Comparison of ENCODE assay signal across 12 cellular contexts in genomic region chr12:108566452-108566851, GRCh38. TPM values are rescaled to one million over a fixed set of nuclear protein-coding genes. Genes with fewer than 3 reads are reported as not detected.
DNase-seq lines count a peak whose midpoint lies in the region; ATAC-seq, FAIRE-seq and TF ChIP-seq lines count a peak whose summit lies in the region.
"Had no signal": no experiment of that assay in that cellular context is flagged by ENCODE, and none has a peak within 500 bp of the region (broad histone marks: within the 10 kb centered on the region; RNA-seq: fewer than 3 reads in every experiment).

No MANE protein-coding gene starts in this region.

- no peak for TF ChIP-seq CTCF in KMS-11 (conservative IDR thresholded peaks at IDR 0.05; ENCODE audit: low read depth, low read length)
- TF ChIP-seq CTCF in K562 (IDR thresholded peaks at IDR 0.05 in 2 of 3, conservative IDR thresholded peaks at IDR 0.05 in 1 of 3; ENCODE audit: insufficient read depth in 2 of 3, low read depth in 1 of 3, low read length in 3 of 3): no peak
- TF ChIP-seq CTCF in nephron progenitor cell (IDR thresholded peaks at IDR 0.05): no peak

- peaks cover 0 to 27% (median 0%) of the 10 kb centered on the region in 11 experiments; a peak in 4 of 22 replicates for H4K20me1 ChIP-seq in BLaER1 treated with 17β-estradiol and CSF1 and Interleukin-3, amounts not matched to agents 10 nM and 100 nM
- no peaks in the 10 kb centered on the region for H4K20me1 ChIP-seq in KMS-11 (ENCODE audit: insufficient read depth)
- H4K20me1 ChIP-seq in K562 (replicated peaks; ENCODE audit: control insufficient read depth, insufficient read depth, low read length): no peaks in the 10 kb centered on the region

- H3K9me1 ChIP-seq in K562 (ENCODE audit: control insufficient read depth, insufficient read depth, low read length): no peaks in the 10 kb centered on the region

- no peak overlapping the region for H3K4me3 ChIP-seq in BLaER1 treated with 17β-estradiol and CSF1 and Interleukin-3, amounts not matched to agents 10 nM and 100 nM
- no peak overlapping the region for H3K4me3 ChIP-seq in KMS-11 (IDR thresholded peaks at IDR 0.05; ENCODE audit: insufficient read depth, low read depth, low read length)
- no peak overlapping the region for H3K4me3 ChIP-seq in K562
- H3K4me3 ChIP-seq: testis had no signal

- peaks cover 70 to 92% (median 87%) of the 10 kb centered on the region in 10 experiments for H3K4me1 ChIP-seq in BLaER1 treated with 17β-estradiol and CSF1 and Interleukin-3, amounts not matched to agents 10 nM and 100 nM
- H3K4me1 ChIP-seq in KMS-11 (ENCODE audit: low read depth, poor library complexity, severe bottlenecking) (peaks cover 76% of the 10 kb centered on the region), K562 (replicated peaks in 1 of 2; ENCODE audit: control insufficient read depth in 2 of 2, insufficient read depth in 2 of 2, low read length in 2 of 2) (peaks cover 5 to 17% of the 10 kb centered on the region in 2 experiments)

- CTCF ChIA-PET in K562 (lab: Yijun Ruan, JAX; ENCODE audit: low intra/inter-chr PET ratio): no interaction called here

- intact Hi-C loops in K562 (cut with micrococcal nuclease): no loop called here

- no peaks in the 10 kb centered on the region for H3K27me3 Mint-ChIP-seq in naive B cell
- peaks cover 3% of the 10 kb centered on the region for H3K27me3 Mint-ChIP-seq in nephron progenitor cell (ENCODE audit: low read depth, poor library complexity)

- BruUV-seq in K562 (replicated peaks; lab: Mats Ljungman, UMichigan): no TSS peak

- H3K9me3 ChIP-seq in BLaER1 treated with 17β-estradiol and CSF1 and Interleukin-3, amounts not matched to agents 10 nM and 100 nM (replicated peaks in 1 of 11): no peaks in the 10 kb centered on the region
- no peaks in the 10 kb centered on the region for H3K9me3 ChIP-seq in K562 (replicated peaks; ENCODE audit: control insufficient read depth, insufficient read depth, low read depth, low read length)
- H3K9me3 ChIP-seq: testis had no signal

- peak overlapping the region; percentile 44 to 97 (median 70) for H3K27ac Mint-ChIP-seq in naive B cell
- no peak overlapping the region for H3K27ac Mint-ChIP-seq in nephron progenitor cell

- H3K9me3 Mint-ChIP-seq in naive B cell (no peaks in the 10 kb centered on the region), nephron progenitor cell (no peaks in the 10 kb centered on the region)
- H3K9me3 Mint-ChIP-seq: nephron had no signal

- TF ChIP-seq POLR2A in K562 (conservative IDR thresholded peaks at IDR 0.05): no peak

- WGBS in K562 (ENCODE audit: insufficient coverage, low coverage, missing lambda C conversion rate): 90% methylated on average over 4 of the region's 4 CpGs

- no peak for TF ChIP-seq EP300 in K562 (IDR thresholded peaks at IDR 0.05; ENCODE audit: low read length)

- peaks cover 39 to 60% (median 52%) of the 10 kb centered on the region in 11 experiments; a peak in 21 of 22 replicates for H3K36me3 ChIP-seq in BLaER1 treated with 17β-estradiol and CSF1 and Interleukin-3, amounts not matched to agents 10 nM and 100 nM
- H3K36me3 ChIP-seq in KMS-11 (ENCODE audit: insufficient read depth) (no peaks in the 10 kb centered on the region), K562 (ENCODE audit: control insufficient read depth, insufficient read depth, low read length) (peaks cover 52% of the 10 kb centered on the region)

- H3K4me1 Mint-ChIP-seq in naive B cell (peaks cover 28 to 71% (median 42%) of the 10 kb centered on the region in 3 donors), nephron progenitor cell (peaks cover 10% of the 10 kb centered on the region)

- no peak for TF ChIP-seq RAD21 in K562 (CRISPR knock-in tag; conservative IDR thresholded peaks at IDR 0.05 in 1 of 2, IDR thresholded peaks at IDR 0.05 in 1 of 2)

- H3K79me2 ChIP-seq in KMS-11 (ENCODE audit: insufficient read depth, low read depth) (peaks cover 19% of the 10 kb centered on the region; the same call in 1 of the 2 replicates), K562 (ENCODE audit: control insufficient read depth, insufficient read depth, low read length) (peaks cover 25% of the 10 kb centered on the region)

- H3K4me2 ChIP-seq in BLaER1 treated with 17β-estradiol and CSF1 and Interleukin-3, amounts not matched to agents 10 nM and 100 nM: peak overlapping the region; percentile 76 to 99 (median 98)
- H3K4me2 ChIP-seq in KMS-11 (peak overlapping the region; percentile 99), K562 (ENCODE audit: insufficient read depth, low read length) (no peak overlapping the region)

- no peak overlapping the region for H2AFZ ChIP-seq in KMS-11 (ENCODE audit: low read depth)
- no peak overlapping the region for H2AFZ ChIP-seq in K562 (ENCODE audit: low read depth, low read length)

- POLR2A ChIA-PET in K562 (lab: Yijun Ruan, JAX): interaction anchor here (0.9 to 1.1 kb wide), 2 partner anchors 10 to 62 kb away, joined by 3 to 5 read pairs; no protein-coding TSS in a partner anchor

- ATAC-seq in K562 (no peak), naive B cell (ENCODE audit: low read depth in 2 of 2) (no peak)

- FAIRE-seq in K562 (lab: Jason Lieb, UNC): no peak
- FAIRE-seq: D721Med had no signal

- H3K9ac ChIP-seq in BLaER1 treated with 17β-estradiol and CSF1 and Interleukin-3, amounts not matched to agents 10 nM and 100 nM: peak overlapping the region; percentile 12 to 59 (median 54); a peak in 20 of 22 replicates
- H3K9ac ChIP-seq in KMS-11 (peak overlapping the region; percentile 51; the same call in 1 of the 2 replicates), K562 (ENCODE audit: insufficient read depth in 1 of 2, low read depth in 2 of 2, low read length in 2 of 2) (no peak overlapping the region)

- DNase-seq in K562 (ENCODE audit: extremely low read depth in 1 of 4, low spot score in 3 of 4) (no peak), naive B cell (no peak), nephron progenitor cell (no peak), superior temporal gyrus (ENCODE audit: extremely low spot score) (no peak), NCI-H446 (lab: John Stamatoyannopoulos, UW) (no peak), NCI-H345 treated with DMSO at 0.1 percent for 48 hours (lab: John Stamatoyannopoulos, UW; ENCODE audit: unreplicated experiment) (no peak)
- DNase-seq: NCI-H2227 treated with DMSO at 0.1 percent for 48 hours had no signal

- no peak overlapping the region for H3K4me3 Mint-ChIP-seq in naive B cell
- no peak overlapping the region for H3K4me3 Mint-ChIP-seq in nephron progenitor cell

- peak overlapping the region; percentile 23 to 75 (median 63); a peak in 21 of 22 replicates for H3K27ac ChIP-seq in BLaER1 treated with 17β-estradiol and CSF1 and Interleukin-3, amounts not matched to agents 10 nM and 100 nM
- H3K27ac ChIP-seq in KMS-11 (peak overlapping the region; percentile 94), K562 (ENCODE audit: extremely low read depth, low read depth, low read length) (no peak overlapping the region)
- H3K27ac ChIP-seq: testis had no signal

- in situ Hi-C loops in K562 (cut with MboI): loop anchor here (5.0 kb wide), 1 partner anchor 51 kb away; no protein-coding TSS in a partner anchor

- no peaks in the 10 kb centered on the region for H3K27me3 ChIP-seq in BLaER1 treated with 17β-estradiol and CSF1 and Interleukin-3, amounts not matched to agents 10 nM and 100 nM
- H3K27me3 ChIP-seq in KMS-11 (ENCODE audit: insufficient read depth, low read depth) (no peaks in the 10 kb centered on the region), K562 (ENCODE audit: control insufficient read depth in 2 of 2, insufficient read depth in 2 of 2, low read length in 2 of 2) (no peaks in the 10 kb centered on the region)
- H3K27me3 ChIP-seq: testis had no signal

- H3K36me3 Mint-ChIP-seq in naive B cell: peaks cover 9 to 25% of the 10 kb centered on the region in 2 donors
- H3K36me3 Mint-ChIP-seq in nephron progenitor cell (ENCODE audit: low read depth): peaks cover 33% of the 10 kb centered on the region

RNA-seq across cellular contexts. Expression of gene ISCU, which starts 4.1 kb away (rescaled TPM):
- total RNA-seq in K562 (2011; cell fraction: chromatin; rRNA removed; ENCODE audit: low replicate concordance): 50.8 and 64.7 TPM in 2 replicates
- 37.6 and 42.7 TPM in 2 replicates for total RNA-seq in K562 (2011; cell fraction: nucleolus; rRNA removed)
- total RNA-seq in K562 (2011; cell fraction: nucleoplasm; rRNA removed): 58.2 and 69.2 TPM in 2 replicates
- 92.5 and 136 TPM in 2 replicates for total RNA-seq in K562 (2014; rRNA removed)
- 74.2 and 77.5 TPM in 2 replicates for total RNA-seq in K562 (2014; rRNA removed; fragmentation: Illumina TruSeq; extraction: Trizol)
- total RNA-seq in K562 (2015; rRNA removed; fragmentation: Illumina TruSeq; extraction: Trizol): 75.6 and 77.3 TPM in 2 replicates
- 67.8 and 68.7 TPM in 2 replicates for total RNA-seq in K562 (2021)
- polyA plus RNA-seq in K562 (2011; rRNA removed): 80.9 and 89.6 TPM in 2 replicates
- polyA plus RNA-seq in K562 (2011; cell fraction: cytosol; rRNA removed): 36.5 and 59.5 TPM in 2 replicates
- polyA plus RNA-seq in K562 (2011; cell fraction: nucleus; rRNA removed): 120 and 177 TPM in 2 replicates
- polyA plus RNA-seq in K562 (2012): 76.7 and 87.8 TPM in 2 replicates
- 69.4 and 77.7 TPM in 2 replicates for polyA plus RNA-seq in K562 (2014; fragmentation: Illumina TruSeq; extraction: Trizol)
- polyA plus RNA-seq in K562 (2014; fragmentation: Nextera tagmentation; extraction: Ambion mirVana): 10 to 100 TPM; 15.9 to 19.8 TPM
- 84.7 and 86.8 TPM in 2 replicates for polyA plus RNA-seq in K562 (2014; rRNA removed)
- 65.3 and 73.2 TPM in 2 replicates for polyA minus RNA-seq in K562 (2011; rRNA and poly(A)+ RNA removed)
- polyA minus RNA-seq in K562 (2011; cell fraction: cytosol; rRNA and poly(A)+ RNA removed): 16.6 and 26.3 TPM in 2 replicates
- polyA minus RNA-seq in K562 (2011; cell fraction: nucleus; rRNA and poly(A)+ RNA removed): 25.0 and 57.6 TPM in 2 replicates
- polyA plus RNA-seq in naive B cell (ENCODE audit: low read depth in 6 of 6): 100 to 1,000 TPM; 316 to 418 (median 365) TPM

RNA-seq across cellular contexts. Expression of gene SART3, which starts 5.5 kb away (rescaled TPM):
- total RNA-seq in K562 (2011; cell fraction: chromatin; rRNA removed; ENCODE audit: low replicate concordance): 295 and 336 TPM in 2 replicates
- 193 and 203 TPM in 2 replicates for total RNA-seq in K562 (2011; cell fraction: nucleolus; rRNA removed)
- 258 and 314 TPM in 2 replicates for total RNA-seq in K562 (2011; cell fraction: nucleoplasm; rRNA removed)
- total RNA-seq in K562 (2014; rRNA removed): 167 and 396 TPM in 2 replicates
- 64.7 and 66.7 TPM in 2 replicates for total RNA-seq in K562 (2014; rRNA removed; fragmentation: Illumina TruSeq; extraction: Trizol)
- total RNA-seq in K562 (2015; rRNA removed; fragmentation: Illumina TruSeq; extraction: Trizol): 103 and 104 TPM in 2 replicates
- 63.2 and 72.6 TPM in 2 replicates for total RNA-seq in K562 (2021)
- polyA plus RNA-seq in K562 (2011; rRNA removed): 32.1 and 33.7 TPM in 2 replicates
- 11.9 and 18.3 TPM in 2 replicates for polyA plus RNA-seq in K562 (2011; cell fraction: cytosol; rRNA removed)
- polyA plus RNA-seq in K562 (2011; cell fraction: nucleus; rRNA removed): 128 and 132 TPM in 2 replicates
- polyA plus RNA-seq in K562 (2012): 43.0 and 62.6 TPM in 2 replicates
- 54.4 and 56.7 TPM in 2 replicates for polyA plus RNA-seq in K562 (2014; fragmentation: Illumina TruSeq; extraction: Trizol)
- 1 to 10 TPM; 8.9 to 9.9 TPM for polyA plus RNA-seq in K562 (2014; fragmentation: Nextera tagmentation; extraction: Ambion mirVana)
- 52.6 and 58.4 TPM in 2 replicates for polyA plus RNA-seq in K562 (2014; rRNA removed)
- 73.9 and 94.6 TPM in 2 replicates for polyA minus RNA-seq in K562 (2011; rRNA and poly(A)+ RNA removed)
- polyA minus RNA-seq in K562 (2011; cell fraction: cytosol; rRNA and poly(A)+ RNA removed): 27.6 and 31.6 TPM in 2 replicates
- polyA minus RNA-seq in K562 (2011; cell fraction: nucleus; rRNA and poly(A)+ RNA removed): 152 and 195 TPM in 2 replicates
- polyA plus RNA-seq in naive B cell (ENCODE audit: low read depth in 6 of 6): 10 to 100 TPM; 24.7 to 57.9 (median 36.4) TPM

RNA-seq across cellular contexts. Expression of gene TMEM119, which starts 31.4 kb away (rescaled TPM):
- total RNA-seq in K562 (2011; cell fraction: chromatin; rRNA removed; ENCODE audit: low replicate concordance): not detected in 2 replicates
- not detected in 2 replicates for total RNA-seq in K562 (2011; cell fraction: nucleolus; rRNA removed)
- total RNA-seq in K562 (2011; cell fraction: nucleoplasm; rRNA removed): not detected in 2 replicates
- not detected in 2 replicates for total RNA-seq in K562 (2014; rRNA removed)
- total RNA-seq in K562 (2014; rRNA removed; fragmentation: Illumina TruSeq; extraction: Trizol): not detected in 2 replicates
- total RNA-seq in K562 (2015; rRNA removed; fragmentation: Illumina TruSeq; extraction: Trizol): not detected in 2 replicates
- 0.18 TPM in 1 of 2 replicates, not detected in the other for total RNA-seq in K562 (2021)
- not detected in 2 replicates for polyA plus RNA-seq in K562 (2011; rRNA removed)
- 0.01 TPM in 1 of 2 replicates, not detected in the other for polyA plus RNA-seq in K562 (2011; cell fraction: cytosol; rRNA removed)
- polyA plus RNA-seq in K562 (2011; cell fraction: nucleus; rRNA removed): not detected in 2 replicates
- polyA plus RNA-seq in K562 (2012): 0.11 TPM in 1 of 2 replicates, not detected in the other
- not detected in 2 replicates for polyA plus RNA-seq in K562 (2014; fragmentation: Illumina TruSeq; extraction: Trizol)
- polyA plus RNA-seq in K562 (2014; fragmentation: Nextera tagmentation; extraction: Ambion mirVana): not detected
- polyA plus RNA-seq in K562 (2014; rRNA removed): not detected in 2 replicates
- not detected in 2 replicates for polyA minus RNA-seq in K562 (2011; rRNA and poly(A)+ RNA removed)
- polyA minus RNA-seq in K562 (2011; cell fraction: cytosol; rRNA and poly(A)+ RNA removed): not detected in 2 replicates
- not detected in 2 replicates for polyA minus RNA-seq in K562 (2011; cell fraction: nucleus; rRNA and poly(A)+ RNA removed)
- polyA plus RNA-seq in naive B cell (ENCODE audit: low read depth in 6 of 6): not detected

RNA-seq across cellular contexts. Expression of gene FICD, which starts 51.4 kb away (rescaled TPM):
- total RNA-seq in K562 (2011; cell fraction: chromatin; rRNA removed; ENCODE audit: low replicate concordance): 9.7 and 12.2 TPM in 2 replicates
- total RNA-seq in K562 (2011; cell fraction: nucleolus; rRNA removed): 11.8 and 12.1 TPM in 2 replicates
- 5.6 and 7.8 TPM in 2 replicates for total RNA-seq in K562 (2011; cell fraction: nucleoplasm; rRNA removed)
- total RNA-seq in K562 (2014; rRNA removed): 3.1 and 4.5 TPM in 2 replicates
- 1.9 TPM in 2 replicates for total RNA-seq in K562 (2014; rRNA removed; fragmentation: Illumina TruSeq; extraction: Trizol)
- 2.8 and 3.1 TPM in 2 replicates for total RNA-seq in K562 (2015; rRNA removed; fragmentation: Illumina TruSeq; extraction: Trizol)
- 3.0 and 3.4 TPM in 2 replicates for total RNA-seq in K562 (2021)
- 0.80 and 0.88 TPM in 2 replicates for polyA plus RNA-seq in K562 (2011; rRNA removed)
- 1.1 and 1.2 TPM in 2 replicates for polyA plus RNA-seq in K562 (2011; cell fraction: cytosol; rRNA removed)
- polyA plus RNA-seq in K562 (2011; cell fraction: nucleus; rRNA removed): 4.7 and 6.8 TPM in 2 replicates
- polyA plus RNA-seq in K562 (2012): 2.4 and 5.0 TPM in 2 replicates
- 1.6 and 2.0 TPM in 2 replicates for polyA plus RNA-seq in K562 (2014; fragmentation: Illumina TruSeq; extraction: Trizol)
- 1 to 10 TPM; 1.1 to 1.2 TPM for polyA plus RNA-seq in K562 (2014; fragmentation: Nextera tagmentation; extraction: Ambion mirVana)
- polyA plus RNA-seq in K562 (2014; rRNA removed): 2.1 and 2.7 TPM in 2 replicates
- 2.9 and 3.9 TPM in 2 replicates for polyA minus RNA-seq in K562 (2011; rRNA and poly(A)+ RNA removed)
- polyA minus RNA-seq in K562 (2011; cell fraction: cytosol; rRNA and poly(A)+ RNA removed): 2.1 and 3.6 TPM in 2 replicates
- polyA minus RNA-seq in K562 (2011; cell fraction: nucleus; rRNA and poly(A)+ RNA removed): 8.3 and 11.3 TPM in 2 replicates
- 1 to 10 TPM; 1.6 to 4.9 (median 3.1) TPM for polyA plus RNA-seq in naive B cell (ENCODE audit: low read depth in 6 of 6)

Comparison
In these comparisons a context has a peak if more than half of its experiments do, and no peak if none do; other contexts are left out.
1. H3K9ac ChIP-seq: peak in BLaER1 treated with 17β-estradiol and CSF1 and Interleukin-3, amounts not matched to agents 10 nM and 100 nM (11 of 11) and KMS-11 (single experiment); none in K562 (0 of 2).